7 cellular contexts compared by ENCODE assay signal in the genomic region with DNA sequence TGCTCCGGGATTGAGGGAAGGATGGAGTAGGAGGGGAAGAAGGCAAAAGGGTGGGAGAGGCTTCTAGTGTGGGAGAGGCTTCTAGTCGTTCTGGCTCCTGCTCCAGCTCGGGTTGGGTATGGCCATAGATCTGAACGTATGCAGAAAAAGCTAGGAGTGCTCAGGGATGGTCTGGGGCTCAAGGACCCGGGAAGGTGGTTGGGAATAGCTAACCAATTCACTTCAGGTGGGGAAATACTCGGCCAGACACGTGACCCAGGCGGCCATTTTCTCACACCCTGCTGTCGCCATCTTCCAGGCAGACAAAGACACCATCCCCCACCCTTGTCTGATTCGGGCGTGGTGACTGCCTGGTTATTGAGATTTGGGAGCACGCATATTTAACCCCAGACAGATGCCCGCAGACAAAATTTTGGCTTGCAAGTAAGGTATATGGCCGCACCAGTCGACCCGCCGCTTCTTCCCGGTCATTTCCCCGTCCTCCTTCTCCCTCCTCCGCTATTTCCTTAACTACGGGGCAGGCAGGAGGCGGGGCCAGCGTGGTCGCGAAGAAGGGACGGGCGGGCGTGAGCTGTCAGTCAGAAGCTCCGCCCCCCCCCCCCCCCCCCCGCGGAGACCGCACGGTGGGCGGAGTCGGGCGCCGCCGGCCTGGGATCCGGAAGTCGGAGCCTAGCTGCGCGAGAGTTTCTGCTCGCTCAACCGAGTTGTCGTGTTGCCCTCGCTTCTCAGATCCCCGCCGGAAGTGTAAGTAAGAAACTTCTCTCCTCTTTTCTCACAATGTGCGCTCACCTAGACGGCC.
DNase-seq lines count a peak whose midpoint lies in the region; ATAC-seq and TF ChIP-seq lines count a peak whose summit lies in the region.

A gene with protein sequence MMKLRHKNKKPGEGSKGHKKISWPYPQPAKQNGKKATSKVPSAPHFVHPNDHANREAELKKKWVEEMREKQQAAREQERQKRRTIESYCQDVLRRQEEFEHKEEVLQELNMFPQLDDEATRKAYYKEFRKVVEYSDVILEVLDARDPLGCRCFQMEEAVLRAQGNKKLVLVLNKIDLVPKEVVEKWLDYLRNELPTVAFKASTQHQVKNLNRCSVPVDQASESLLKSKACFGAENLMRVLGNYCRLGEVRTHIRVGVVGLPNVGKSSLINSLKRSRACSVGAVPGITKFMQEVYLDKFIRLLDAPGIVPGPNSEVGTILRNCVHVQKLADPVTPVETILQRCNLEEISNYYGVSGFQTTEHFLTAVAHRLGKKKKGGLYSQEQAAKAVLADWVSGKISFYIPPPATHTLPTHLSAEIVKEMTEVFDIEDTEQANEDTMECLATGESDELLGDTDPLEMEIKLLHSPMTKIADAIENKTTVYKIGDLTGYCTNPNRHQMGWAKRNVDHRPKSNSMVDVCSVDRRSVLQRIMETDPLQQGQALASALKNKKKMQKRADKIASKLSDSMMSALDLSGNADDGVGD (plus strand): TSS at position 661 of the 799 bp plus-strand sequence. CDS start 2,348 bp downstream, outside the sequence.

- peak within 1 kb of the TSS; percentile 91 for H3K4me3 ChIP-seq in retinal pigment epithelial cell (ENCODE audit: low read length)

- ATAC-seq in GM18511 (IDR thresholded peaks at IDR 0.05; ENCODE audit: unreplicated experiment) = peak; percentile 89
- peak; percentile 79 for ATAC-seq in HG03025 (IDR thresholded peaks at IDR 0.05; ENCODE audit: low FRiP score, unreplicated experiment)

- TF ChIP-seq CTCF in retinal pigment epithelial cell (conservative IDR thresholded peaks at IDR 0.05; ENCODE audit: low read depth, low read length) = no peak

- DNase-seq in NCI-H2081 (lab: John Stamatoyannopoulos, UW) = peak; percentile 86 to 87
- DNase-seq in T-helper 9 cell = peak; percentile 60
- peak; percentile 88 for DNase-seq in astrocyte of the hippocampus (ENCODE audit: low read depth, low spot score)
- peak; percentile 79 to 85 for DNase-seq in hippocampal formation (lab: John Stamatoyannopoulos, UW)
- peak; percentile 43 for DNase-seq in retinal pigment epithelial cell (ENCODE audit: low read depth)

Comparison
In these comparisons a context has a peak if more than half of its experiments do, and no peak if none do; other contexts are left out.
1. Peak in every context shown above with its lines: DNase-seq, ATAC-seq and H3K4me3 ChIP-seq.